Comparison of ENCODE assay signal across 8 cellular contexts in the genomic region with DNA sequence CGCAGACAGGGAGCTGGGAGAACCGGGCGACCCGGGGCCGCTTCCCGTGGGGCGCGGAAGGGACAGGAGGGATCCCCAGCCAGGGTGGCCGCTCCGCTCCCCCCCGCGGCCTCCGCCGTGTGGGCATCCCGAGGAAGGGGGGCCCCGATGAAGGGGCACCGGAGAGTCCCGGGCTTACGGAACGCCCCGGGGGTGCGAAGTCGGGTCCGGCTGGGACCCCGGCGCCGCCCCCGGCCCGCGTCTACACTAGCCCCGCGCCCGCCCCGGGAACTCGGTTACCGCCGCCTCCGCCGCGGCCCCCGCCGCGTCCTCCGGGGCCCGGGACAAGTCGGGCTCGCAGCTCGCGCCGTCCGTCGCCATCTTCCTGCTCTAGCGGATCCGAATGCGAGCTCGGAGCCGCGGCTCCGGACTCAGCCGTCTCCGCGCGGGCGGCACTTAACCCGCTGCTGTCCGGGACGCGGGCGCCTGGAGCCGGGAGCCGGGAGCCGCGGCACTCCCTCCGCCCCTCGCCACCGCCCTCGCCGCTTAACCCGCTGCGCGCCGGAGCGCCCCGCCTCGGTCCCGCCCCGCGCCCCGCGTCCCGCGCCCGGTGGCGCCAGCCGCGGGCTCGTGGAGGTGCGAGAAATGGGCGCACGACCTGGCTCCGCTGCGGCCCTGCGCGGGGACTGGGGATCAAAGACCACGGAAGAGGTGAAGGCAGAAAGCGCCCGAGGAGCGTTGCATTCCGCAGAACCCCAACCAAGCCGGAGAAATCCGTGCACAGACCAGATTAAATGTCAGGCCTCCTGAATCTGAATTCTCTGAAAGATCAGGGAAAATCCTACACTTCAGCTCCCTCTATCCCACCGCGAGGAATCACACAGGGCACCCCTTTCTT. TPM values are rescaled to one million over a fixed set of nuclear protein-coding genes. Genes with fewer than 3 reads are reported as not detected.
A peak's percentile ranks its signal among the peaks of the same experiment; 100 is the strongest.
DNase-seq lines count a peak whose midpoint lies in the region; ATAC-seq, FAIRE-seq and TF ChIP-seq lines count a peak whose summit lies in the region.

A gene with protein sequence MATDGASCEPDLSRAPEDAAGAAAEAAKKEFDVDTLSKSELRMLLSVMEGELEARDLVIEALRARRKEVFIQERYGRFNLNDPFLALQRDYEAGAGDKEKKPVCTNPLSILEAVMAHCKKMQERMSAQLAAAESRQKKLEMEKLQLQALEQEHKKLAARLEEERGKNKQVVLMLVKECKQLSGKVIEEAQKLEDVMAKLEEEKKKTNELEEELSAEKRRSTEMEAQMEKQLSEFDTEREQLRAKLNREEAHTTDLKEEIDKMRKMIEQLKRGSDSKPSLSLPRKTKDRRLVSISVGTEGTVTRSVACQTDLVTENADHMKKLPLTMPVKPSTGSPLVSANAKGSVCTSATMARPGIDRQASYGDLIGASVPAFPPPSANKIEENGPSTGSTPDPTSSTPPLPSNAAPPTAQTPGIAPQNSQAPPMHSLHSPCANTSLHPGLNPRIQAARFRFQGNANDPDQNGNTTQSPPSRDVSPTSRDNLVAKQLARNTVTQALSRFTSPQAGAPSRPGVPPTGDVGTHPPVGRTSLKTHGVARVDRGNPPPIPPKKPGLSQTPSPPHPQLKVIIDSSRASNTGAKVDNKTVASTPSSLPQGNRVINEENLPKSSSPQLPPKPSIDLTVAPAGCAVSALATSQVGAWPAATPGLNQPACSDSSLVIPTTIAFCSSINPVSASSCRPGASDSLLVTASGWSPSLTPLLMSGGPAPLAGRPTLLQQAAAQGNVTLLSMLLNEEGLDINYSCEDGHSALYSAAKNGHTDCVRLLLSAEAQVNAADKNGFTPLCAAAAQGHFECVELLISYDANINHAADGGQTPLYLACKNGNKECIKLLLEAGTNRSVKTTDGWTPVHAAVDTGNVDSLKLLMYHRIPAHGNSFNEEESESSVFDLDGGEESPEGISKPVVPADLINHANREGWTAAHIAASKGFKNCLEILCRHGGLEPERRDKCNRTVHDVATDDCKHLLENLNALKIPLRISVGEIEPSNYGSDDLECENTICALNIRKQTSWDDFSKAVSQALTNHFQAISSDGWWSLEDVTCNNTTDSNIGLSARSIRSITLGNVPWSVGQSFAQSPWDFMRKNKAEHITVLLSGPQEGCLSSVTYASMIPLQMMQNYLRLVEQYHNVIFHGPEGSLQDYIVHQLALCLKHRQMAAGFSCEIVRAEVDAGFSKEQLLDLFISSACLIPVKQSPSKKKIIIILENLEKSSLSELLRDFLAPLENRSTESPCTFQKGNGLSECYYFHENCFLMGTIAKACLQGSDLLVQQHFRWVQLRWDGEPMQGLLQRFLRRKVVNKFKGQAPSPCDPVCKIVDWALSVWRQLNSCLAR (N-terminal part only) (minus strand): TSS at position 386 of the 877 bp plus-strand sequence. CDS start 26 bp downstream, at position 360.

- FAIRE-seq in astrocyte (lab: Jason Lieb, UNC): no peak

- CTCF ChIA-PET in activated CD4-positive, alpha-beta T cell treated with anti-CD3 and anti-CD28 coated beads for 36 hours (lab: Charles Lee): no interaction called here

- H2AFZ ChIP-seq in MM.1S (ENCODE audit: low read length): peak within 1 kb of the TSS; percentile 85
- H2AFZ ChIP-seq in astrocyte (ENCODE audit: low read depth, low read length): peak within 1 kb of the TSS; percentile 78

- no peak within 1 kb of the TSS for H3K27ac Mint-ChIP-seq in activated CD4-positive, alpha-beta T cell treated with anti-CD3 and anti-CD28 coated beads for 36 hours
- H3K27ac Mint-ChIP-seq in astrocyte (ENCODE audit: unreplicated experiment) (peak within 1 kb of the TSS; percentile 34), progenitor cell of endocrine pancreas (peak within 1 kb of the TSS; percentile 78)

- no peaks in the 10 kb centered on the region for H3K9me2 ChIP-seq in MM.1S (replicated peaks; ENCODE audit: insufficient read depth, low read length)

- H3K9ac ChIP-seq in MM.1S (ENCODE audit: low read length) (peak within 1 kb of the TSS; percentile 26; the same call in 1 of the 2 replicates), astrocyte (ENCODE audit: low read length) (peak within 1 kb of the TSS; percentile 82)

- H3K9me3 Mint-ChIP-seq in activated CD4-positive, alpha-beta T cell treated with anti-CD3 and anti-CD28 coated beads for 36 hours (ENCODE audit: low read depth): no peaks in the 10 kb centered on the region
- no peaks in the 10 kb centered on the region for H3K9me3 Mint-ChIP-seq in astrocyte (ENCODE audit: unreplicated experiment)
- no peaks in the 10 kb centered on the region for H3K9me3 Mint-ChIP-seq in progenitor cell of endocrine pancreas (ENCODE audit: low read depth)

- no peaks in the 10 kb centered on the region for H3F3A ChIP-seq in MM.1S (ENCODE audit: insufficient read depth, low read length)

- no peak for TF ChIP-seq CTCF in MM.1S (IDR thresholded peaks at IDR 0.05; ENCODE audit: low read length)
- peak; percentile 3 for TF ChIP-seq CTCF in astrocyte (IDR thresholded peaks at IDR 0.05; ENCODE audit: insufficient read depth, low read depth, low read length)
- TF ChIP-seq CTCF in progenitor cell of endocrine pancreas (IDR thresholded peaks at IDR 0.05; ENCODE audit: unreplicated experiment): no peak

- H3K27me3 ChIP-seq in MM.1S (replicated peaks; ENCODE audit: insufficient read depth, low read length) (peaks cover 9% of the 10 kb centered on the region; the same call in 1 of the 2 replicates), astrocyte (ENCODE audit: insufficient read depth, low read length) (no peaks in the 10 kb centered on the region)

- peaks cover 40% of the 10 kb centered on the region for H3K27me3 Mint-ChIP-seq in activated CD4-positive, alpha-beta T cell treated with anti-CD3 and anti-CD28 coated beads for 36 hours
- H3K27me3 Mint-ChIP-seq in astrocyte (ENCODE audit: low read depth, unreplicated experiment) (peaks cover 2% of the 10 kb centered on the region), progenitor cell of endocrine pancreas (peaks cover 39% of the 10 kb centered on the region)

- no peaks in the 10 kb centered on the region for H3K36me3 Mint-ChIP-seq in activated CD4-positive, alpha-beta T cell treated with anti-CD3 and anti-CD28 coated beads for 36 hours (ENCODE audit: low read depth)
- H3K36me3 Mint-ChIP-seq in astrocyte (ENCODE audit: low read depth, unreplicated experiment): no peaks in the 10 kb centered on the region
- no peaks in the 10 kb centered on the region for H3K36me3 Mint-ChIP-seq in progenitor cell of endocrine pancreas (ENCODE audit: insufficient read depth)

- H3K4me3 Mint-ChIP-seq in activated CD4-positive, alpha-beta T cell treated with anti-CD3 and anti-CD28 coated beads for 36 hours: peak within 1 kb of the TSS; percentile 5
- H3K4me3 Mint-ChIP-seq in astrocyte (ENCODE audit: unreplicated experiment) (peak within 1 kb of the TSS; percentile 90), progenitor cell of endocrine pancreas (ENCODE audit: low read depth) (peak within 1 kb of the TSS; percentile 90)

- no peak for ATAC-seq in activated CD4-positive, alpha-beta T cell treated with anti-CD3 and anti-CD28 coated beads for 36 hours
- no peak for ATAC-seq in HG03095 (IDR thresholded peaks at IDR 0.05; ENCODE audit: unreplicated experiment)
- ATAC-seq in HG02642 (IDR thresholded peaks at IDR 0.05; ENCODE audit: poor library complexity, unreplicated experiment): no peak

- DNase-seq in activated CD4-positive, alpha-beta T cell treated with anti-CD3 and anti-CD28 coated beads for 36 hours: peak; percentile 27
- no peak for DNase-seq in activated CD4-positive, alpha-beta T cell treated with anti-CD3 and anti-CD28 coated beads, Interleukin-2, amount 50 U/mL, for 1 hour
- DNase-seq in MM.1S: peak; percentile 63
- peak; percentile 40 for DNase-seq in astrocyte (ENCODE audit: low read depth)
- peak; percentile 49 for DNase-seq in hepatic stellate cell (ENCODE audit: low spot score)
- DNase-seq in progenitor cell of endocrine pancreas (ENCODE audit: low spot score, unreplicated experiment): peak; percentile 51

- H3K4me1 ChIP-seq in MM.1S (ENCODE audit: low read length) (peaks cover 19% of the 10 kb centered on the region; the same call in 1 of the 2 replicates), astrocyte (ENCODE audit: insufficient read depth, low read length) (peaks cover 12% of the 10 kb centered on the region)

- H3K36me3 ChIP-seq in MM.1S (replicated peaks; ENCODE audit: insufficient read depth, low read length) (no peaks in the 10 kb centered on the region), astrocyte (ENCODE audit: insufficient read depth, low read length) (no peaks in the 10 kb centered on the region)

- peaks cover 16% of the 10 kb centered on the region for H3K4me1 Mint-ChIP-seq in activated CD4-positive, alpha-beta T cell treated with anti-CD3 and anti-CD28 coated beads for 36 hours
- peaks cover 1% of the 10 kb centered on the region for H3K4me1 Mint-ChIP-seq in astrocyte (ENCODE audit: low read depth, unreplicated experiment)
- peaks cover 16% of the 10 kb centered on the region for H3K4me1 Mint-ChIP-seq in progenitor cell of endocrine pancreas (ENCODE audit: low read depth)

- POLR2A ChIA-PET in activated CD4-positive, alpha-beta T cell treated with anti-CD3 and anti-CD28 coated beads for 36 hours (lab: Charles Lee): no interaction called here

- H3K4me2 ChIP-seq in MM.1S (ENCODE audit: low read depth, low read length): peak within 1 kb of the TSS; percentile 90
- H3K4me2 ChIP-seq in astrocyte (ENCODE audit: low read length): peak within 1 kb of the TSS; percentile 94

- H3K27ac ChIP-seq in MM.1S (ENCODE audit: low read length): no peak within 1 kb of the TSS
- H3K27ac ChIP-seq in astrocyte (ENCODE audit: low read depth, low read length): peak within 1 kb of the TSS; percentile 34

- H3K79me2 ChIP-seq in MM.1S (ENCODE audit: low read length) (no peaks in the 10 kb centered on the region), astrocyte (ENCODE audit: insufficient read depth, low read length) (no peaks in the 10 kb centered on the region)

- no peaks in the 10 kb centered on the region for H4K20me1 ChIP-seq in MM.1S (ENCODE audit: insufficient read depth, low read length)
- H4K20me1 ChIP-seq in astrocyte (ENCODE audit: insufficient read depth, low read length): no peaks in the 10 kb centered on the region

- H3K9me3 ChIP-seq in MM.1S (replicated peaks; ENCODE audit: insufficient read depth, low read length) (no peaks in the 10 kb centered on the region), astrocyte (ENCODE audit: insufficient read depth, low read depth, low read length) (no peaks in the 10 kb centered on the region)

- intact Hi-C loops in activated CD4-positive, alpha-beta T cell treated with anti-CD3 and anti-CD28 coated beads for 36 hours (cut with DNase I, micrococcal nuclease): no loop called here

- H3K4me3 ChIP-seq in MM.1S (ENCODE audit: low read length): peak within 1 kb of the TSS; percentile 73
- H3K4me3 ChIP-seq in astrocyte (ENCODE audit: insufficient read depth, low read depth, low read length): peak within 1 kb of the TSS; percentile 73

RNA-seq across cellular contexts. Expression of the gene that starts here (rescaled TPM):
- not detected for total RNA-seq in activated CD4-positive, alpha-beta T cell treated with anti-CD3 and anti-CD28 coated beads for 36 hours
- total RNA-seq in astrocyte (3.5 and 4.9 TPM in 2 replicates), progenitor cell of endocrine pancreas (9.5 and 14.0 TPM in 2 replicates)

Comparison
In these comparisons a context has a peak if more than half of its experiments do, and no peak if none do; other contexts are left out.
1. Peak in DNase-seq in activated CD4-positive, alpha-beta T cell treated with anti-CD3 and anti-CD28 coated beads for 36 hours; RNA of the gene not detected or under 1 TPM.
2. H3K4me3 Mint-ChIP-seq: peak in every context shown above with its lines; median percentile 90 in astrocyte; 90 in progenitor cell of endocrine pancreas; 5 in activated CD4-positive, alpha-beta T cell treated with anti-CD3 and anti-CD28 coated beads for 36 hours.